23 cellular contexts compared by ENCODE assay signal in genomic region chr13:20927858-20928257, GRCh38. TPM values are rescaled to one million over a fixed set of nuclear protein-coding genes. Genes with fewer than 3 reads are reported as not detected.
DNase-seq lines count a peak whose midpoint lies in the region; ATAC-seq, FAIRE-seq and TF ChIP-seq lines count a peak whose summit lies in the region.
"Had no signal": no experiment of that assay in that cellular context is flagged by ENCODE, and none has a peak within 500 bp of the region (broad histone marks: within the 10 kb centered on the region; RNA-seq: fewer than 3 reads in every experiment).

No MANE protein-coding gene starts in this region.

- H3K9me3 ChIP-seq in pancreas, result no peaks in the 10 kb centered on the region
- H3K9me3 ChIP-seq: A549; BE2C; BLaER1 treated with 17β-estradiol and CSF1 and Interleukin-3, amounts not matched to agents 10 nM and 100 nM; HAP-1 had no signal

- H3K4me3 ChIP-seq in pancreas, result no peak overlapping the region
- H3K4me3 ChIP-seq: A549; BLaER1 treated with 17β-estradiol and CSF1 and Interleukin-3, amounts not matched to agents 10 nM and 100 nM; HAP-1 had no signal

- H3K36me3 Mint-ChIP-seq in activated T-cell treated with anti-CD3 and anti-CD28 coated beads, Interleukin-2, amount 50 U/mL, for 24 hours (ENCODE audit: low read depth), result no peaks in the 10 kb centered on the region
- H3K36me3 Mint-ChIP-seq: CD14-positive monocyte; CD8-positive, alpha-beta memory T cell had no signal

- H3K4me3 Mint-ChIP-seq in activated T-cell treated with anti-CD3 and anti-CD28 coated beads, Interleukin-2, amount 50 U/mL, for 24 hours, result no peak overlapping the region
- H3K4me3 Mint-ChIP-seq: CD14-positive monocyte; CD4-positive, alpha-beta T cell; HFFc6 had no signal

- no peak for DNase-seq in pancreas
- DNase-seq in D341Med (ENCODE audit: low spot score), result no peak
- no peak for DNase-seq in activated T-cell treated with anti-CD3 and anti-CD28 coated beads, Interleukin-2, amount 50 U/mL, for 24 hours
- DNase-seq in cerebellum (ENCODE audit: low spot score), result no peak
- DNase-seq in SW480 (ENCODE audit: low spot score), result no peak
- DNase-seq: ACHN; AML-193; BE2C; CD4-positive, alpha-beta T cell; CD8-positive, alpha-beta memory T cell; DMS53; DMS79 treated with DMSO at 0.1 percent for 48 hours; GOT3; HFFc6 had no signal

- H3K9me3 Mint-ChIP-seq in activated T-cell treated with anti-CD3 and anti-CD28 coated beads, Interleukin-2, amount 50 U/mL, for 24 hours, result no peaks in the 10 kb centered on the region
- H3K9me3 Mint-ChIP-seq: CD14-positive monocyte; CD4-positive, alpha-beta T cell; CD8-positive, alpha-beta memory T cell; HFFc6 had no signal

- no peak for TF ChIP-seq CTCF in pancreas (IDR thresholded peaks at IDR 0.05)

- H3K27me3 Mint-ChIP-seq in activated T-cell treated with anti-CD3 and anti-CD28 coated beads, Interleukin-2, amount 50 U/mL, for 24 hours, result no peaks in the 10 kb centered on the region
- H3K27me3 Mint-ChIP-seq: CD4-positive, alpha-beta T cell; CD8-positive, alpha-beta memory T cell had no signal

- ATAC-seq in pancreas, result no peak
- ATAC-seq: A549 had no signal

- H3K4me1 Mint-ChIP-seq in activated T-cell treated with anti-CD3 and anti-CD28 coated beads, Interleukin-2, amount 50 U/mL, for 24 hours (ENCODE audit: low read depth), result no peaks in the 10 kb centered on the region
- H3K4me1 Mint-ChIP-seq: CD14-positive monocyte; CD8-positive, alpha-beta memory T cell had no signal

- intact Hi-C loops in pancreas (cut with DNase I), result loop anchor here in 1 of 3 donors (5.0 to 10.0 kb wide), 3 partner anchors 213 to 743 kb away; no protein-coding TSS in a partner anchor

- 49 to 63% methylated on average over 2 of the region's 2 CpGs for WGBS in pancreas, 2 donors

- H3K27me3 ChIP-seq in pancreas, result no peaks in the 10 kb centered on the region
- H3K27me3 ChIP-seq: BE2C; BLaER1 treated with 17β-estradiol and CSF1 and Interleukin-3, amounts not matched to agents 10 nM and 100 nM had no signal

- H3K4me1 ChIP-seq in pancreas, result no peaks in the 10 kb centered on the region
- H3K4me1 ChIP-seq: A549; BE2C; BLaER1 treated with 17β-estradiol and CSF1 and Interleukin-3, amounts not matched to agents 10 nM and 100 nM; HAP-1 had no signal

- H3K27ac Mint-ChIP-seq in activated T-cell treated with anti-CD3 and anti-CD28 coated beads, Interleukin-2, amount 50 U/mL, for 24 hours, result no peak overlapping the region
- H3K27ac Mint-ChIP-seq: CD4-positive, alpha-beta T cell; CD8-positive, alpha-beta memory T cell; HFFc6 had no signal

- FAIRE-seq in A204.1 (lab: Jason Lieb, UNC), result peak; percentile 97
- peak; percentile 97 for FAIRE-seq in TTC549 (lab: Jason Lieb, UNC)
- FAIRE-seq in endometrium (lab: Jason Lieb, UNC), result peak; percentile 97
- peak; percentile 66 for FAIRE-seq in pancreas (lab: Jason Lieb, UNC)
- FAIRE-seq: A549, H54 had no signal

- no peaks in the 10 kb centered on the region for H3K36me3 ChIP-seq in pancreas
- H3K36me3 ChIP-seq: BE2C; BLaER1 treated with 17β-estradiol and CSF1 and Interleukin-3, amounts not matched to agents 10 nM and 100 nM; HAP-1 had no signal

- H3K27ac ChIP-seq in pancreas, result no peak overlapping the region
- H3K27ac ChIP-seq: 22Rv1; A549; BLaER1 treated with 17β-estradiol and CSF1 and Interleukin-3, amounts not matched to agents 10 nM and 100 nM had no signal

RNA-seq across cellular contexts. Expression of gene XPO4, which starts 25.3 kb away (rescaled TPM):
- total RNA-seq in pancreas (1 to 10 TPM; 4.7 to 9.0 (median 5.9) TPM), cerebellum (33.5 TPM)
- polyA plus RNA-seq in pancreas, result 1 to 10 TPM; 2.4 to 3.7 TPM
